Comparison of ENCODE assay signal across 14 cellular contexts in genomic region chr1:17582124-17582768, GRCh38. TPM values are rescaled to one million over a fixed set of nuclear protein-coding genes. Genes with fewer than 3 reads are reported as not detected.
DNase-seq lines count a peak whose midpoint lies in the region; ATAC-seq, FAIRE-seq and TF ChIP-seq lines count a peak whose summit lies in the region.
"Had no signal": no experiment of that assay in that cellular context is flagged by ENCODE, and none has a peak within 500 bp of the region (broad histone marks: within the 10 kb centered on the region; RNA-seq: fewer than 3 reads in every experiment).

No MANE protein-coding gene starts in this region.

- DNase-seq in NCI-H2171 treated with DMSO at 0.1 percent for 48 hours (lab: John Stamatoyannopoulos, UW) (peak; percentile 75), bronchial epithelial cell (ENCODE audit: low read depth) (peak; percentile 88), kidney (no peak), thoracic aorta (ENCODE audit: low spot score) (no peak), RCC 7860 (ENCODE audit: low spot score) (no peak), NCI-H1436 treated with DMSO at 0.1 percent for 48 hours (lab: John Stamatoyannopoulos, UW) (no peak)
- DNase-seq: activated CD4-positive, alpha-beta T cell treated with anti-CD3 and anti-CD28 coated beads, Interleukin-2, amount 10 ng/mL, durations not matched to agents 24 days and 14 days; activated T-cell treated with anti-CD3 and anti-CD28 coated beads, Interleukin-2, amount 50 U/mL, for 48 hours; amniotic stem cell; CD8-positive, alpha-beta memory T cell; MM.1S; NCI-H226 had no signal

- H3K4me3 ChIP-seq in bronchial epithelial cell (ENCODE audit: low read depth, low read length) (no peak overlapping the region), kidney (ENCODE audit: low read length in 2 of 2) (peak overlapping the region; percentile 24 to 70), thoracic aorta (no peak overlapping the region)

- no peak for FAIRE-seq in bronchial epithelial cell (lab: Jason Lieb, UNC)
- FAIRE-seq in kidney (lab: Jason Lieb, UNC): no peak
- FAIRE-seq in RCC 7860 (lab: Jason Lieb, UNC): no peak

- intact Hi-C loops in kidney (cut with DNase I): no loop called here

- peak overlapping the region in 1 of 2 donors; percentile 74 for H3K9ac ChIP-seq in kidney (ENCODE audit: low read length in 2 of 2)

- ATAC-seq in thoracic aorta (ENCODE audit: insufficient number of reproducible peaks, low FRiP score, low read depth): no peak
- ATAC-seq in HG02571 (IDR thresholded peaks at IDR 0.05; ENCODE audit: unreplicated experiment): no peak

- TF ChIP-seq CTCF in bronchial epithelial cell (IDR thresholded peaks at IDR 0.05; ENCODE audit: insufficient read depth, low read length, severe bottlenecking) (no peak), kidney (IDR thresholded peaks at IDR 0.05; ENCODE audit: borderline replicate concordance, extremely low read depth, insufficient read depth) (no peak), thoracic aorta (IDR thresholded peaks at IDR 0.05) (no peak)

- H3K4me1 ChIP-seq in kidney (ENCODE audit: control insufficient read depth in 1 of 2, insufficient read depth in 1 of 2, low read depth in 1 of 2, low read length in 2 of 2): peaks cover 42 to 53% of the 10 kb centered on the region in 2 donors
- peaks cover 51 to 90% of the 10 kb centered on the region in 2 donors for H3K4me1 ChIP-seq in thoracic aorta (ENCODE audit: control insufficient read depth in 1 of 2, low read depth in 2 of 2)

- H3K27ac ChIP-seq in kidney (ENCODE audit: low read depth in 2 of 2, low read length in 2 of 2): peak overlapping the region; percentile 64 to 73
- peak overlapping the region; percentile 72 to 99 for H3K27ac ChIP-seq in thoracic aorta

- no peaks in the 10 kb centered on the region for H3K27me3 ChIP-seq in bronchial epithelial cell (ENCODE audit: control insufficient read depth, insufficient read depth, low read length)
- H3K27me3 ChIP-seq in thoracic aorta (replicated peaks; ENCODE audit: insufficient read depth): no peaks in the 10 kb centered on the region

- H3K9me3 ChIP-seq in kidney (ENCODE audit: control insufficient read depth in 1 of 2, low read length in 2 of 2) (no peaks in the 10 kb centered on the region), thoracic aorta (no peaks in the 10 kb centered on the region)

- H3K36me3 ChIP-seq in bronchial epithelial cell (ENCODE audit: control insufficient read depth, insufficient read depth, low read length) (no peaks in the 10 kb centered on the region), kidney (ENCODE audit: control insufficient read depth in 1 of 2, insufficient read depth in 2 of 2, low read length in 2 of 2) (peaks cover 0 to 9% of the 10 kb centered on the region in 2 donors), thoracic aorta (peaks cover 3% of the 10 kb centered on the region)

RNA-seq across cellular contexts. Expression of gene ARHGEF10L, which starts 42.7 kb away (rescaled TPM):
- total RNA-seq in bronchial epithelial cell (6.3 and 14.8 TPM in 2 replicates), kidney (91.9 TPM), thoracic aorta (100 to 1,000 TPM; 226 to 301 TPM)
- polyA plus RNA-seq in kidney (ENCODE audit: insufficient read depth, low read depth, low replicate concordance): 40.8 TPM
- total RNA-seq: activated CD4-positive, alpha-beta T cell treated with anti-CD3 and anti-CD28 coated beads, Interleukin-2, amount 10 ng/mL, durations not matched to agents 24 days and 14 days; T-helper 1 cell treated with Interleukin-12 subunit alpha and Interleukin-12 subunit beta and Interleukin-4 antibody, amounts not matched to agents 30 ng/mL and 1 ng/mL, for 36 hours had no signal
- polyA plus RNA-seq: CD8-positive, alpha-beta memory T cell had no signal

Comparison
In these comparisons a context has a peak if more than half of its experiments do, and no peak if none do; other contexts are left out.
1. DNase-seq: peak in NCI-H2171 treated with DMSO at 0.1 percent for 48 hours (single experiment) and bronchial epithelial cell (single experiment); none in kidney (single experiment), thoracic aorta (single experiment), RCC 7860 (single experiment) and NCI-H1436 treated with DMSO at 0.1 percent for 48 hours (single experiment).
2. H3K4me3 ChIP-seq: peak in kidney (2 of 2); none in bronchial epithelial cell (single experiment) and thoracic aorta (single experiment).